ENCODE assay signal across 8 cellular contexts in the genomic region with DNA sequence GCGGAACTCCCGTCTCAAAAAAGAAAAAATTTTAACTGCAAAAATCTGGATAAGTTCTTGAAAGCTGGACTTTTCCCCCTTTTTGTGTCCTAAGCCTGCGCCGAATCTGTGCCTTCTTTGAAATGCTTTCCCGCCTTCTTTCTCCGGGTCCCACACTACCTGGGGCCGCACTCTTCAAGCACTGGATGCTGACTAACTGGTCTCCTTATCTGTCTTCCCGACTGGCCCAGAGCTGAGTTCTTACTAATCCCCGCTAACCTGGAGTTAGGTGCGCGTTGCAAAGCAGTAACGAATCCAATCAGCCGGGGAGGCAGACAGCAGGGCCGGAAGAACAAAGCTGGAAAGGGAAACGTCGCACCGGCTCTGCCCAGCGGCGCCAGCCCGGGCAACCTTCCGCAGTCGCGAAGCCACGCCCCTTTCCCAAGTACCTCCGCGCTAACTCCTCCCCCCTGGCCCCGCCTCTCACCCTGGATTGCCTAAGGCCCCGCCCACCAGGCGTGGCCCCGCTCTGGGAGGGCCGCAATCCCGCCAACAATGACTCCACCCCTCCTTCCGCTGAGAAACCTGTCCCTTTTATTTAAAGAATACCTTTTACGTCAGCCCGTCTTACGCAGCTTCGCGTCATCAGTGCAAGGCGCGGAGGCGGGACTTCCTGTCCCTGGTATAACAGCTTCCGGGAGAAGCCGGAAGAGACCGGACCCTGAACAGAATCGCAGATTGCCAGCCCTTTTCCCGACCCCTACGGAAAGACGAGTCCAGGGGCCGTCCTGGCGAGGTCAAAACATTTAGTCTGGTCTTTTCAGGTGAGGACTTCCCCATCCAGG. TPM values are rescaled to one million over a fixed set of nuclear protein-coding genes. Genes with fewer than 3 reads are reported as not detected.
DNase-seq lines count a peak whose midpoint lies in the region; ATAC-seq and TF ChIP-seq lines count a peak whose summit lies in the region.

A gene (plus strand): TSS at position 666 of the 824 bp plus-strand sequence. CDS start 737 bp downstream, outside the sequence.

- ATAC-seq in HG02884 (IDR thresholded peaks at IDR 0.05; ENCODE audit: unreplicated experiment) (peak; percentile 84), left cardiac atrium (peak; percentile 97), upper lobe of right lung (peak; percentile 98)

- H3K4me1 ChIP-seq in upper lobe of right lung, result peaks cover 18% of the 10 kb centered on the region

- in situ Hi-C loops in GM13977 (cut with MboI; ENCODE audit: low pct_unique_long_range_greater_than_20kb, low sequenced_read_pairs, unreplicated experiment), result no loop called here

- H3K9me3 ChIP-seq in upper lobe of right lung, result no peaks in the 10 kb centered on the region

- peak within 1 kb of the TSS; percentile 99 for H3K27ac ChIP-seq in upper lobe of right lung

- H3K27me3 ChIP-seq in upper lobe of right lung, result no peaks in the 10 kb centered on the region

- intact Hi-C loops in left cardiac atrium (cut with DNase I), result no loop called here
- intact Hi-C loops in posterior vena cava (cut with DNase I), result no loop called here
- intact Hi-C loops in upper lobe of right lung (cut with DNase I), result no loop called here

- no peaks in the 10 kb centered on the region for H3K27me3 Mint-ChIP-seq in T-helper 1 cell treated with Interleukin-12 subunit alpha and Interleukin-12 subunit beta and Interleukin-4 antibody, amounts not matched to agents 30 μg/mL and 1 μg/mL, for 36 hours (ENCODE audit: low read depth)

- peak within 1 kb of the TSS; percentile 99 for H3K4me3 Mint-ChIP-seq in T-helper 1 cell treated with Interleukin-12 subunit alpha and Interleukin-12 subunit beta and Interleukin-4 antibody, amounts not matched to agents 30 μg/mL and 1 μg/mL, for 36 hours

- peaks cover 23% of the 10 kb centered on the region for H3K36me3 Mint-ChIP-seq in T-helper 1 cell treated with Interleukin-12 subunit alpha and Interleukin-12 subunit beta and Interleukin-4 antibody, amounts not matched to agents 30 μg/mL and 1 μg/mL, for 36 hours (ENCODE audit: low read depth)

- H3K9me3 Mint-ChIP-seq in T-helper 1 cell treated with Interleukin-12 subunit alpha and Interleukin-12 subunit beta and Interleukin-4 antibody, amounts not matched to agents 30 μg/mL and 1 μg/mL, for 36 hours, result no peaks in the 10 kb centered on the region

- H3K36me3 ChIP-seq in upper lobe of right lung, result peaks cover 39% of the 10 kb centered on the region

- peak within 1 kb of the TSS; percentile 99 for H3K27ac Mint-ChIP-seq in T-helper 1 cell treated with Interleukin-12 subunit alpha and Interleukin-12 subunit beta and Interleukin-4 antibody, amounts not matched to agents 30 μg/mL and 1 μg/mL, for 36 hours

- TF ChIP-seq CTCF in GM13977 (IDR thresholded peaks at IDR 0.05; ENCODE audit: extremely low read depth, insufficient read depth, missing control alignments) (no peak), upper lobe of right lung (IDR thresholded peaks at IDR 0.05) (no peak)

- peak within 1 kb of the TSS; percentile 100 for H3K4me3 ChIP-seq in upper lobe of right lung

- DNase-seq in GM13977 (ENCODE audit: low spot score), result peak; percentile 100
- DNase-seq in NCI-H1694 (lab: John Stamatoyannopoulos, UW), result peak; percentile 99
- peak; percentile 99 for DNase-seq in amniotic stem cell (lab: John Stamatoyannopoulos, UW)
- peak; percentile 99 for DNase-seq in left cardiac atrium
- DNase-seq in posterior vena cava (ENCODE audit: low spot score), result peak; percentile 100
- DNase-seq in upper lobe of right lung, result peak; percentile 99

- peaks cover 36% of the 10 kb centered on the region for H3K4me1 Mint-ChIP-seq in T-helper 1 cell treated with Interleukin-12 subunit alpha and Interleukin-12 subunit beta and Interleukin-4 antibody, amounts not matched to agents 30 μg/mL and 1 μg/mL, for 36 hours (ENCODE audit: low read depth)

RNA-seq across cellular contexts. Expression of the gene that starts here (rescaled TPM):
- total RNA-seq in left cardiac atrium, result 10 to 100 TPM; 22.5 to 23.1 TPM
- 10 to 100 TPM; 26.3 to 31.2 TPM for total RNA-seq in posterior vena cava
- 38.8 TPM for total RNA-seq in upper lobe of right lung

Comparison
In these comparisons a context has a peak if more than half of its experiments do, and no peak if none do; other contexts are left out.
1. Peak in every context shown above with its lines: DNase-seq, ATAC-seq, H3K4me3 ChIP-seq and H3K27ac ChIP-seq.